ENCODE assay signal across 1 cellular context in the genomic region with DNA sequence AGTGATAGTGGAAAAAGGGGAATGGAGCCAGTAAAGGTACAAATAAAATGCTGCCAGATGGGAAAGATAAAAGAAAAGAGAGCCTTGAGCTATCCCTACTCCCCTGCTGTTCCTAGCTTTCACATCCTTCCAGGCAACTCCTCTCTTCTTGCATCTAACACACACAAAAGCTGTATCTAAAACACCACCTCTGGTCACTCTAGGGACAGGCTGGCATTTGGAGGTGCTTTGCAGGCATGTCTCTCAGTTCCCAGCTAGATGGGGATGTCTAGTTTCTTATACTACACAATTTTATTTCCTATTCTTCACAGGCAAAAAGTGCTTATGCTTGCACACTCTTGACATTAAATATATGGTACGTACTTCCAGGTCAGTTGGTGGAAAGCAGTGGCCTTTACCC.
TF ChIP-seq lines count a peak whose summit lies in the region.

No MANE protein-coding gene starts in this region.

TF ChIP-seq in HCT116, 20 proteins besides CTCF, POLR2A, EP300 and RAD21 (continued from another document):
- TF ChIP-seq YY1 (IDR thresholded peaks at IDR 0.05; ENCODE audit: extremely low read depth, insufficient replicate concordance, low read depth, low read length): no peak
- TF ChIP-seq ZNF274 (IDR thresholded peaks at IDR 0.05; ENCODE audit: low read depth, low read length): no peak
